Comparison of ENCODE assay signal across 9 cellular contexts in genomic region chr1:161225178-161225533, GRCh38. TPM values are rescaled to one million over a fixed set of nuclear protein-coding genes. Genes with fewer than 3 reads are reported as not detected.
DNase-seq lines count a peak whose midpoint lies in the region; ATAC-seq, FAIRE-seq and TF ChIP-seq lines count a peak whose summit lies in the region.
"Had no signal": no experiment of that assay in that cellular context is flagged by ENCODE, and none has a peak within 500 bp of the region (broad histone marks: within the 10 kb centered on the region; RNA-seq: fewer than 3 reads in every experiment).

No MANE protein-coding gene starts in this region.

- H3K4me3 ChIP-seq in HEK293 (ENCODE audit: low read depth, low read length) (no peak overlapping the region), right cardiac atrium (ENCODE audit: low read length) (no peak overlapping the region), smooth muscle cell (no peak overlapping the region)

- intact Hi-C loops in right cardiac atrium (cut with DNase I): loop anchor here in 3 of 4 donors (5.0 kb wide), 2 partner anchors 67 to 157 kb away; no protein-coding TSS in a partner anchor

- no peak for FAIRE-seq in urothelium cell line (lab: Jason Lieb, UNC)

- peaks cover 4% of the 10 kb centered on the region; the same call in 1 of the 2 replicates for H3K4me1 ChIP-seq in HEK293 (ENCODE audit: control insufficient read depth, insufficient read depth, low read length)
- peaks cover 6% of the 10 kb centered on the region for H3K4me1 ChIP-seq in right cardiac atrium (ENCODE audit: control insufficient read depth, insufficient read depth, low read length)
- no peaks in the 10 kb centered on the region for H3K4me1 ChIP-seq in smooth muscle cell (ENCODE audit: low read depth)

- H3K36me3 ChIP-seq in HEK293 (ENCODE audit: control insufficient read depth in 2 of 2, insufficient read depth in 1 of 2, low read length in 2 of 2): peaks cover 0 to 23% of the 10 kb centered on the region in 2 experiments; a peak in 1 of 3 replicates
- no peaks in the 10 kb centered on the region for H3K36me3 ChIP-seq in smooth muscle cell (ENCODE audit: low read depth)

- no peaks in the 10 kb centered on the region for H3F3A ChIP-seq in smooth muscle cell (ENCODE audit: low read depth)

- no peak overlapping the region for H3K9ac ChIP-seq in smooth muscle cell (ENCODE audit: low read depth)

- no peaks in the 10 kb centered on the region for H3K27me3 ChIP-seq in right cardiac atrium (ENCODE audit: control insufficient read depth, insufficient read depth)
- no peaks in the 10 kb centered on the region for H3K27me3 ChIP-seq in smooth muscle cell (ENCODE audit: low read depth)

- H4K20me1 ChIP-seq in smooth muscle cell (ENCODE audit: low read depth): no peaks in the 10 kb centered on the region

- ATAC-seq in SK-N-SH treated with all-trans-retinoic acid at 6 μM for 48 hours (peak; percentile 12), right cardiac atrium (no peak), GM18861 (IDR thresholded peaks at IDR 0.05; ENCODE audit: unreplicated experiment) (no peak), HG02870 (IDR thresholded peaks at IDR 0.05; ENCODE audit: unreplicated experiment) (no peak)

- CTCF ChIA-PET in HEK293 (lab: Yijun Ruan, JAX): interaction anchor here (0.8 to 9.7 kb wide), 22 partner anchors 9 to 167 kb away, joined by 3 to 146 read pairs (median 10); partner anchors contain the start of genes FCER1G, NDUFS2, NR1I3 and PCP4L1

- H3K9me3 ChIP-seq in HEK293 (ENCODE audit: control insufficient read depth, insufficient read depth, low read depth, low read length) (no peaks in the 10 kb centered on the region), right cardiac atrium (ENCODE audit: control insufficient read depth, low read length) (no peaks in the 10 kb centered on the region), smooth muscle cell (replicated peaks; ENCODE audit: low read depth) (no peaks in the 10 kb centered on the region)

- WGBS in right cardiac atrium: 58% methylated on average over 7 of the region's 7 CpGs
- WGBS in smooth muscle cell (ENCODE audit: low lambda C conversion rate): 75% methylated on average over 7 of the region's 7 CpGs

- POLR2A ChIA-PET in HEK293 (lab: Yijun Ruan, JAX): interaction anchor here (0.6 to 1.7 kb wide), 14 partner anchors 9 to 204 kb away, joined by 3 to 22 read pairs (median 7); partner anchors contain the start of genes ADAMTS4, B4GALT3, DEDD and F11R

- peak overlapping the region; percentile 87 for H2AFZ ChIP-seq in smooth muscle cell (ENCODE audit: low read depth)

- TF ChIP-seq CTCF in HEK293 (tag by site-specific recombination; IDR thresholded peaks at IDR 0.05) (no peak), smooth muscle cell (IDR thresholded peaks at IDR 0.05; ENCODE audit: borderline replicate concordance, insufficient read depth, poor library complexity, severe bottlenecking) (no peak)

- H3K4me2 ChIP-seq in smooth muscle cell: peak overlapping the region; percentile 46

- no peak overlapping the region for H3K27ac ChIP-seq in HEK293 (ENCODE audit: extremely low read depth, low read depth, low read length)
- peak overlapping the region; percentile 65 for H3K27ac ChIP-seq in right cardiac atrium (ENCODE audit: low read length)
- H3K27ac ChIP-seq in smooth muscle cell (ENCODE audit: low read depth): no peak overlapping the region

- no peak for DNase-seq in right cardiac atrium
- DNase-seq in smooth muscle cell (lab: John Stamatoyannopoulos, UW; ENCODE audit: unreplicated experiment): no peak
- no peak for DNase-seq in HuH-7.5 (ENCODE audit: low spot score)
- DNase-seq in urothelium cell line (ENCODE audit: low spot score): no peak

- no peaks in the 10 kb centered on the region for H3K79me2 ChIP-seq in smooth muscle cell (ENCODE audit: low read depth)

TF ChIP-seq in HEK293, 187 proteins besides CTCF, POLR2A, EP300 and RAD21:
- TF ChIP-seq ZNF596 (tag by site-specific recombination; IDR thresholded peaks at IDR 0.05) (0 out of 2 replicates have a peak, but pooled peaks have one; percentile 22), ZNF302 (tag by site-specific recombination; IDR thresholded peaks at IDR 0.05; ENCODE audit: low read depth) (no peak)
TF ChIP-seq in HEK293: peak in this region for 1.

TF ChIP-seq in SK-N-SH treated with all-trans-retinoic acid at 6 μM for 48 hours, 23 proteins besides CTCF, POLR2A, EP300 and RAD21:
- TF ChIP-seq ZFP30 (CRISPR knock-in tag; IDR thresholded peaks at IDR 0.05): no peak
- TF ChIP-seq RARB (CRISPR knock-in tag; IDR thresholded peaks at IDR 0.05): 0 out of 2 replicates have a peak, but pooled peaks have one; percentile 6

RNA-seq across cellular contexts. Expression of gene TOMM40L, which starts 0.7 kb away (rescaled TPM):
- total RNA-seq in right cardiac atrium (10 to 100 TPM; 27.7 to 42.9 (median 32.1) TPM), smooth muscle cell (3.3 and 8.6 TPM in 2 replicates)
- polyA plus RNA-seq in right cardiac atrium (31.9 TPM), smooth muscle cell (8.3 and 9.0 TPM in 2 replicates)

RNA-seq across cellular contexts. Expression of gene APOA2, which starts 1.7 kb away (rescaled TPM):
- total RNA-seq in right cardiac atrium: not detected
- 0.34 TPM for polyA plus RNA-seq in right cardiac atrium
- not detected in 2 replicates for total RNA-seq in smooth muscle cell
- polyA plus RNA-seq in smooth muscle cell: 1.6 and 3.6 TPM in 2 replicates
- total RNA-seq: HT-29 had no signal

RNA-seq across cellular contexts. Expression of gene FCER1G, which starts 10.1 kb away (rescaled TPM):
- 10 to 100 TPM; 23.3 to 44.3 (median 32.9) TPM for total RNA-seq in right cardiac atrium
- polyA plus RNA-seq in right cardiac atrium: 33.4 TPM
- total RNA-seq in smooth muscle cell: not detected in 2 replicates
- polyA plus RNA-seq in smooth muscle cell: 0.78 and 0.98 TPM in 2 replicates
- total RNA-seq: HT-29 had no signal

RNA-seq across cellular contexts. Expression of gene NR1I3, which starts 12.8 kb away (rescaled TPM):
- total RNA-seq in right cardiac atrium: not detected
- polyA plus RNA-seq in right cardiac atrium: 0.18 TPM
- total RNA-seq in smooth muscle cell: not detected in 2 replicates
- 0.46 and 0.90 TPM in 2 replicates for polyA plus RNA-seq in smooth muscle cell
- total RNA-seq: HT-29 had no signal

RNA-seq across cellular contexts. Expression of gene NDUFS2, which starts 23.0 kb away (rescaled TPM):
- total RNA-seq in right cardiac atrium: 100 to 1,000 TPM; 162 to 229 (median 177) TPM
- polyA plus RNA-seq in right cardiac atrium: 219 TPM
- total RNA-seq in smooth muscle cell: 54.3 and 58.1 TPM in 2 replicates
- polyA plus RNA-seq in smooth muscle cell: 136 and 139 TPM in 2 replicates

Comparison
In these comparisons a context has a peak if more than half of its experiments do, and no peak if none do; other contexts are left out.
1. RNA of gene FCER1G, which starts 10.1 kb away (total RNA-seq): 23.3 to 44.3 TPM in right cardiac atrium; not detected in smooth muscle cell; every median in the first group is over 10 times any median in the second.